Comparison of ENCODE assay signal across 23 cellular contexts in the genomic region with DNA sequence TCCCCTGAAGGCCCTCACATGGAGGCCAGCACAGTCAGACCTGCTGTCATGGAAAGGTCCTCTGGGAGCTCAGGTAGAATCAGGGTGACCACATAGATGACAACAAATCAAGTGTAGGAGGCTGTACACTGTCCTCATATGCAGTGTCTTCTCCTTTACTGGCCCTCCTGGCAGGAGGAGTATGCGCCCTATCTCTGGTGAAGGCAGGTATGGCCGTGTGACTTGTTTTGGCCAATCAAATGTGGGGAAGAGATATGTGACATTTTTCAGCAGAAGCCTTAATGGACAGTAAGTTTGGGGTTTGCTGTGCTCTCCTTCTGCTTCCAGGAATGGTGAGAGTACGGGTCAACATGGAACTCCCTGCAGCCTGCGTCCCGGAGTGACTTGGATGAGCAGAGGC.
DNase-seq lines count a peak whose midpoint lies in the region; ATAC-seq, FAIRE-seq and TF ChIP-seq lines count a peak whose summit lies in the region.
"Had no signal": no experiment of that assay in that cellular context is flagged by ENCODE, and none has a peak within 500 bp of the region (broad histone marks: within the 10 kb centered on the region; RNA-seq: fewer than 3 reads in every experiment).

No MANE protein-coding gene starts in this region.

- no peaks in the 10 kb centered on the region for H3K9me3 ChIP-seq in A549
- no peaks in the 10 kb centered on the region for H3K9me3 ChIP-seq in GM12878 (replicated peaks; ENCODE audit: control insufficient read depth, insufficient read depth, low read length)
- H3K9me3 ChIP-seq in H1 (ENCODE audit: insufficient read depth in 2 of 2, low read depth in 1 of 2, low read length in 1 of 2) = no peaks in the 10 kb centered on the region
- H3K9me3 ChIP-seq: BE2C; BLaER1 treated with 17β-estradiol and CSF1 and Interleukin-3, amounts not matched to agents 10 nM and 100 nM had no signal

- SMC1A ChIA-PET in GM12878 (lab: Charles Lee; ENCODE audit: uncharacterized antibody, unreplicated experiment) = no interaction called here

- in situ Hi-C loops in GM12878 (cut with MboI) = no loop called here

- CTCF ChIA-PET in A549 (lab: Yijun Ruan, JAX) (interaction anchor here (1.2 to 6.5 kb wide), 5 partner anchors 8 to 220 kb away, joined by 3 to 244 read pairs (median 47); no protein-coding TSS in a partner anchor), GM12878 (lab: Yijun Ruan, JAX) (interaction anchor here (1.0 to 6.5 kb wide), 3 partner anchors 9 to 220 kb away, joined by 3 to 94 read pairs (median 73); no protein-coding TSS in a partner anchor), H1 (lab: Charles Lee; ENCODE audit: partially characterized antibody) (interaction anchor here (0.8 to 17.4 kb wide), 6 partner anchors 9 to 69 kb away, joined by 3 to 385 read pairs (median 84); no protein-coding TSS in a partner anchor)

- no peak overlapping the region for H3K18ac ChIP-seq in H1 (ENCODE audit: extremely low read depth, low read length)

- TF ChIP-seq CTCF in A549 (IDR thresholded peaks at IDR 0.05) = no peak
- no peak for TF ChIP-seq CTCF in GM12878 (IDR thresholded peaks at IDR 0.05 in 2 of 3, conservative IDR thresholded peaks at IDR 0.05 in 1 of 3; ENCODE audit: control insufficient read depth in 2 of 3, extremely low read depth in 1 of 3, insufficient read depth in 1 of 3, low read depth in 3 of 3, low read length in 3 of 3)
- no peak for TF ChIP-seq CTCF in H1 (IDR thresholded peaks at IDR 0.05; ENCODE audit: control extremely low read depth in 1 of 3, insufficient read depth in 1 of 3, low read depth in 1 of 3, low read length in 3 of 3)

- H3K4me2 ChIP-seq in A549 = no peak overlapping the region
- H3K4me2 ChIP-seq in GM12878 (ENCODE audit: control insufficient read depth, insufficient read depth) = no peak overlapping the region
- H3K4me2 ChIP-seq in H1 (ENCODE audit: insufficient read depth in 1 of 2, low read depth in 2 of 2, low read length in 2 of 2) = no peak overlapping the region
- H3K4me2 ChIP-seq: BLaER1 treated with 17β-estradiol and CSF1 and Interleukin-3, amounts not matched to agents 10 nM and 100 nM had no signal

- H3K36me3 ChIP-seq in GM12878 (ENCODE audit: control insufficient read depth in 2 of 2, insufficient read depth in 2 of 2, low read length in 1 of 2) (no peaks in the 10 kb centered on the region), H1 (ENCODE audit: control insufficient read depth in 2 of 4, insufficient read depth in 4 of 4, low read length in 3 of 4) (no peaks in the 10 kb centered on the region)
- H3K36me3 ChIP-seq: BE2C; BLaER1 treated with 17β-estradiol and CSF1 and Interleukin-3, amounts not matched to agents 10 nM and 100 nM had no signal

- H3K4me1 ChIP-seq in A549 = peaks cover 27% of the 10 kb centered on the region; the same call in 2 of the 3 replicates
- peaks cover 2% of the 10 kb centered on the region; the same call in 1 of the 2 replicates for H3K4me1 ChIP-seq in GM12878 (ENCODE audit: control insufficient read depth, insufficient read depth, low read length)
- H3K4me1 ChIP-seq in H1 (replicated peaks in 1 of 4; ENCODE audit: control insufficient read depth in 3 of 4, insufficient read depth in 4 of 4, low read length in 3 of 4) = peaks cover 0 to 3% (median 3%) of the 10 kb centered on the region in 4 experiments; a peak in 3 of 7 replicates
- H3K4me1 ChIP-seq: BE2C had no signal

- H3K9ac ChIP-seq in GM12878 (ENCODE audit: control insufficient read depth, insufficient read depth, low read length) (no peak overlapping the region), H1 (replicated peaks in 1 of 4; ENCODE audit: extremely low read depth in 1 of 4, low read depth in 3 of 4, low read length in 3 of 4) (no peak overlapping the region)
- H3K9ac ChIP-seq: BLaER1 treated with 17β-estradiol and CSF1 and Interleukin-3, amounts not matched to agents 10 nM and 100 nM; GM23248 had no signal

- no peak for ATAC-seq in A549
- ATAC-seq in GM12878 = no peak
- ATAC-seq: HCT116 had no signal

- H4K91ac ChIP-seq in H1 (replicated peaks; ENCODE audit: insufficient read length, low read length) = no peak overlapping the region

- 79% methylated on average over 5 of the region's 5 CpGs for WGBS in A549 (ENCODE audit: missing lambda C conversion rate)
- 64% methylated on average over 5 of the region's 5 CpGs for WGBS in GM12878 (ENCODE audit: insufficient coverage, insufficient replicate concordance, low lambda C conversion rate, missing lambda C conversion rate)
- WGBS in H1 (ENCODE audit: extremely low coverage in 1 of 2, insufficient coverage in 1 of 2, insufficient read length in 1 of 2, insufficient replicate concordance in 2 of 2, low coverage in 1 of 2, low lambda C conversion rate in 2 of 2, missing lambda C conversion rate in 1 of 2), 2 experiments = 88% methylated on average over 5 of the region's 5 CpGs; no CpG with 5 or more reads in 1 of the 2 experiments

- TF ChIP-seq EP300 in A549 (IDR thresholded peaks at IDR 0.05) = no peak
- TF ChIP-seq EP300 in GM12878 (IDR thresholded peaks at IDR 0.05; ENCODE audit: borderline replicate concordance in 1 of 2, control insufficient read depth in 1 of 2, low read depth in 2 of 2, low read length in 2 of 2) = no peak
- TF ChIP-seq EP300 in H1 (IDR thresholded peaks at IDR 0.05; ENCODE audit: borderline replicate concordance in 1 of 2, low read depth in 2 of 2, low read length in 2 of 2) = no peak

- H3K27me3 ChIP-seq in GM12878 (replicated peaks in 1 of 2; ENCODE audit: control insufficient read depth in 2 of 2, insufficient read depth in 2 of 2, low read length in 1 of 2) = no peaks in the 10 kb centered on the region
- H3K27me3 ChIP-seq in H1 (replicated peaks in 1 of 4; ENCODE audit: control insufficient read depth in 3 of 4, extremely low read depth in 1 of 4, insufficient read depth in 3 of 4, low read length in 3 of 4) = peaks cover 0 to 25% (median 18%) of the 10 kb centered on the region in 4 experiments; a peak in 6 of 7 replicates
- H3K27me3 ChIP-seq: BE2C had no signal

- H3K79me1 ChIP-seq in H1 (ENCODE audit: low read depth, low read length) = no peaks in the 10 kb centered on the region

- POLR2A ChIA-PET in A549 (lab: Yijun Ruan, JAX) (no interaction called here), GM12878 (lab: Charles Lee) (no interaction called here), H1 (lab: Charles Lee; ENCODE audit: partially characterized antibody) (interaction anchor here (0.6 kb wide), 1 partner anchor 11 kb away, joined by 5 read pairs; no protein-coding TSS in a partner anchor)

- H3K79me2 ChIP-seq in GM12878 (ENCODE audit: control insufficient read depth, insufficient read depth, low read length) (no peaks in the 10 kb centered on the region), H1 (ENCODE audit: control insufficient read depth in 1 of 2, insufficient read depth in 2 of 2, low read length in 2 of 2) (no peaks in the 10 kb centered on the region)

- no peak overlapping the region for H2AK5ac ChIP-seq in H1 (ENCODE audit: low read depth, low read length)

- no peak overlapping the region for H4K5ac ChIP-seq in H1 (ENCODE audit: insufficient read length, low read depth, low read length)

- no peak overlapping the region for H2BK120ac ChIP-seq in H1 (replicated peaks; ENCODE audit: low read depth, low read length)

- no peak for TF ChIP-seq POLR2A in A549 (IDR thresholded peaks at IDR 0.05; ENCODE audit: low read length)
- TF ChIP-seq POLR2A in GM12878 (IDR thresholded peaks at IDR 0.05; ENCODE audit: low read depth, low read length) = no peak
- TF ChIP-seq POLR2A in H1 (IDR thresholded peaks at IDR 0.05; ENCODE audit: control extremely low read depth in 1 of 2, low read depth in 2 of 2, low read length in 2 of 2) = no peak

- no peak for TF ChIP-seq RAD21 in A549 (conservative IDR thresholded peaks at IDR 0.05 in 1 of 2, IDR thresholded peaks at IDR 0.05 in 1 of 2)
- TF ChIP-seq RAD21 in GM12878 (IDR thresholded peaks at IDR 0.05; ENCODE audit: insufficient read depth, low read depth, low read length) = no peak
- TF ChIP-seq RAD21 in H1 (IDR thresholded peaks at IDR 0.05 in 1 of 2, conservative IDR thresholded peaks at IDR 0.05 in 1 of 2; ENCODE audit: low read depth in 2 of 2, low read length in 2 of 2) = no peak

- no peak overlapping the region for H2BK12ac ChIP-seq in H1 (ENCODE audit: low read depth, low read length)

- RAD21 ChIA-PET in GM12878 (lab: Charles Lee; ENCODE audit: unreplicated experiment) = no interaction called here

- no peak overlapping the region for H3K27ac ChIP-seq in A549
- H3K27ac ChIP-seq in GM12878 (ENCODE audit: control insufficient read depth, insufficient read depth) = no peak overlapping the region
- H3K27ac ChIP-seq in H1 (ENCODE audit: low read depth, low read length) = no peak overlapping the region
- H3K27ac ChIP-seq: 22Rv1; BLaER1 treated with 17β-estradiol and CSF1 and Interleukin-3, amounts not matched to agents 10 nM and 100 nM; GM23248 had no signal

- H2AFZ ChIP-seq in GM12878 (ENCODE audit: control insufficient read depth, low read depth, low read length) = no peak overlapping the region
- no peak overlapping the region for H2AFZ ChIP-seq in H1 (ENCODE audit: low read length)
- H2AFZ ChIP-seq: GM23248 had no signal

- H2BK20ac ChIP-seq in H1 (ENCODE audit: low read length) = no peak overlapping the region

- no peak overlapping the region for H2BK15ac ChIP-seq in H1 (ENCODE audit: low read length)

- H3K4me3 ChIP-seq in A549 (no peak overlapping the region), GM12878 (no peak overlapping the region), H1 (ENCODE audit: extremely low read depth in 1 of 4, insufficient read depth in 2 of 4, low read depth in 3 of 4, low read length in 4 of 4) (no peak overlapping the region)
- H3K4me3 ChIP-seq: BLaER1 treated with 17β-estradiol and CSF1 and Interleukin-3, amounts not matched to agents 10 nM and 100 nM; GM23248 had no signal

- H3K14ac ChIP-seq in H1 (ENCODE audit: insufficient read length) = no peak overlapping the region

- H3K56ac ChIP-seq in H1 (replicated peaks; ENCODE audit: insufficient read length, low read depth, low read length) = no peak overlapping the region

- intact Hi-C loops in GM12878 (cut with micrococcal nuclease; ENCODE audit: unreplicated experiment) = no loop called here

- no peak overlapping the region for H3K23ac ChIP-seq in H1 (ENCODE audit: insufficient read length)

- H4K20me1 ChIP-seq in GM12878 (ENCODE audit: control insufficient read depth, insufficient read depth) = no peaks in the 10 kb centered on the region
- peaks cover 0 to 1% of the 10 kb centered on the region in 2 experiments for H4K20me1 ChIP-seq in H1 (replicated peaks in 1 of 2; ENCODE audit: control insufficient read depth in 1 of 2, insufficient read depth in 2 of 2, low read length in 2 of 2)

- DNase-seq in A549 (ENCODE audit: low read depth in 1 of 2, low spot score in 1 of 2) (no peak), GM12878 (ENCODE audit: low read depth, low spot score) (no peak), H1 (ENCODE audit: low read depth in 1 of 2, low spot score in 2 of 2) (no peak), activated T-cell treated with anti-CD3 and anti-CD28 coated beads for 4 hours (no peak), DMS114 treated with DMSO at 0.1 percent for 48 hours (lab: John Stamatoyannopoulos, UW; ENCODE audit: unreplicated experiment) (no peak), DMS79 treated with DMSO at 0.1 percent for 48 hours (lab: John Stamatoyannopoulos, UW) (no peak)
- DNase-seq: ACHN; AML-193; BE2C; CD4-positive, alpha-beta T cell; CD8-positive, alpha-beta memory T cell; DMS 273 treated with DMSO at 0.1 percent for 48 hours; DMS53; DND-41; GM23248; H9 had no signal

- H3K4ac ChIP-seq in H1 (replicated peaks; ENCODE audit: insufficient read length, low read depth, low read length) = no peak overlapping the region

- no peak for FAIRE-seq in A549 (lab: Jason Lieb, UNC)
- no peak for FAIRE-seq in GM12878 (lab: Jason Lieb, UNC)
- FAIRE-seq in H1 (lab: Jason Lieb, UNC) = no peak
- FAIRE-seq: A204.1, D721Med, G401.6, GM19239 had no signal

- no TSS peak for BruUV-seq in GM12878 (replicated peaks; lab: Mats Ljungman, UMichigan)

- H3K23me2 ChIP-seq in H1 (ENCODE audit: low read depth, low read length) = peaks cover 2% of the 10 kb centered on the region; the same call in 1 of the 2 replicates

- no peak overlapping the region for H4K8ac ChIP-seq in H1 (ENCODE audit: extremely low read depth, insufficient read depth, low read length)

- H2BK5ac ChIP-seq in H1 (ENCODE audit: low read depth, low read length) = no peak overlapping the region
